1 cellular context compared by ENCODE assay signal in genomic region chr2:42493885-42494433, GRCh38.
TF ChIP-seq lines count a peak whose summit lies in the region.

Gene KCNG3, minus strand, starts transcription at chr2:42493982. Its CDS starts 481 bp downstream, at chr2:42493501.

TF ChIP-seq in HepG2, 621 proteins besides CTCF, POLR2A, EP300 and RAD21 (continued from another document and continues in another):
- TF ChIP-seq KLF6 (CRISPR knock-in tag; IDR thresholded peaks at IDR 0.05) (peak; percentile 72; the same call in 1 of the 2 replicates), ZNF263 (CRISPR knock-in tag; IDR thresholded peaks at IDR 0.05) (peak; percentile 83), ZNF225 (CRISPR knock-in tag; IDR thresholded peaks at IDR 0.05) (no peak), MED8 (CRISPR knock-in tag; IDR thresholded peaks at IDR 0.05; ENCODE audit: insufficient replicate concordance) (peak; percentile 61), HIVEP1 (CRISPR knock-in tag; IDR thresholded peaks at IDR 0.05) (no peak; the same call in 1 of the 2 replicates), PHF8 (CRISPR knock-in tag; IDR thresholded peaks at IDR 0.05) (no peak; the same call in 1 of the 2 replicates), IKZF5 (CRISPR knock-in tag; IDR thresholded peaks at IDR 0.05) (no peak), ZNF788 (CRISPR knock-in tag; IDR thresholded peaks at IDR 0.05; ENCODE audit: borderline replicate concordance) (no peak), NCOA2 (CRISPR knock-in tag; IDR thresholded peaks at IDR 0.05) (no peak; the same call in 1 of the 2 replicates), SATB2 (CRISPR knock-in tag; IDR thresholded peaks at IDR 0.05) (0 out of 2 replicates have a peak, but pooled peaks have one; percentile 61), ZNF414 (CRISPR knock-in tag; IDR thresholded peaks at IDR 0.05) (0 out of 2 replicates have a peak, but pooled peaks have one; percentile 64), AKNA (CRISPR knock-in tag; IDR thresholded peaks at IDR 0.05; ENCODE audit: borderline replicate concordance) (no peak), ZFP62 (CRISPR knock-in tag; IDR thresholded peaks at IDR 0.05) (no peak), TBX2 (CRISPR knock-in tag; IDR thresholded peaks at IDR 0.05; ENCODE audit: borderline replicate concordance) (no peak), PHF5A (CRISPR knock-in tag; IDR thresholded peaks at IDR 0.05; ENCODE audit: low read depth, unreplicated experiment) (no peak), ZKSCAN8 (CRISPR knock-in tag; IDR thresholded peaks at IDR 0.05; ENCODE audit: borderline replicate concordance) (0 out of 2 replicates have a peak, but pooled peaks have one; percentile 19), TMF1 (CRISPR knock-in tag; IDR thresholded peaks at IDR 0.05; ENCODE audit: low read depth) (peak; percentile 15; the same call in 1 of the 2 replicates), ZNF567 (CRISPR knock-in tag; IDR thresholded peaks at IDR 0.05; ENCODE audit: borderline replicate concordance) (peak; percentile 16; the same call in 1 of the 2 replicates), ZNF136 (CRISPR knock-in tag; IDR thresholded peaks at IDR 0.05; ENCODE audit: low read depth) (no peak), DMAP1 (CRISPR knock-in tag; IDR thresholded peaks at IDR 0.05) (peak; percentile 30; the same call in 1 of the 2 replicates), REST (IDR thresholded peaks at IDR 0.05; ENCODE audit: borderline replicate concordance in 1 of 2, low read depth in 1 of 2, low read length in 2 of 2) (peak in 1 of 2 experiments; percentile 54; a peak in 1 of 4 replicates), ZNF362 (CRISPR knock-in tag; IDR thresholded peaks at IDR 0.05; ENCODE audit: borderline replicate concordance) (no peak), AKAP8 (CRISPR knock-in tag; IDR thresholded peaks at IDR 0.05) (0 out of 2 replicates have a peak, but pooled peaks have one; percentile 22), ZNF775 (CRISPR knock-in tag; IDR thresholded peaks at IDR 0.05; ENCODE audit: borderline replicate concordance) (no peak), SOX13 (IDR thresholded peaks at IDR 0.05) (no peak; the same call in 1 of the 2 replicates), SOX13 (CRISPR knock-in tag; conservative IDR thresholded peaks at IDR 0.05 in 1 of 2, IDR thresholded peaks at IDR 0.05 in 1 of 2) (peak in 1 of 2 experiments; percentile 30; a peak in 1 of 4 replicates), MATR3 (CRISPR knock-in tag; IDR thresholded peaks at IDR 0.05) (no peak), IRF9 (CRISPR knock-in tag; IDR thresholded peaks at IDR 0.05; ENCODE audit: borderline replicate concordance) (peak; percentile 45; the same call in 1 of the 2 replicates), TCF7L2 (IDR thresholded peaks at IDR 0.05; ENCODE audit: low read depth, low read length) (no peak), MAZ (IDR thresholded peaks at IDR 0.05; ENCODE audit: borderline replicate concordance, low read depth, low read length) (no peak), MAZ (CRISPR knock-in tag; IDR thresholded peaks at IDR 0.05; ENCODE audit: low read depth) (peak; percentile 83; the same call in 1 of the 2 replicates), BRF2 (CRISPR knock-in tag; IDR thresholded peaks at IDR 0.05) (0 out of 2 replicates have a peak, but pooled peaks have one; percentile 70), RFXAP (CRISPR knock-in tag; IDR thresholded peaks at IDR 0.05; ENCODE audit: borderline replicate concordance) (peak; percentile 21; the same call in 1 of the 2 replicates), HDAC6 (IDR thresholded peaks at IDR 0.05; ENCODE audit: low read depth, low read length) (no peak), ZNF605 (CRISPR knock-in tag; IDR thresholded peaks at IDR 0.05) (peak; percentile 14; the same call in 1 of the 2 replicates), ZNF24 (IDR thresholded peaks at IDR 0.05) (no peak), GATAD2A (CRISPR knock-in tag; IDR thresholded peaks at IDR 0.05) (0 out of 2 replicates have a peak, but pooled peaks have one; percentile 15), ZNF354B (CRISPR knock-in tag; IDR thresholded peaks at IDR 0.05) (no peak), SKI (IDR thresholded peaks at IDR 0.05; ENCODE audit: partially characterized antibody) (peak; percentile 80), HDAC1 (CRISPR knock-in tag; IDR thresholded peaks at IDR 0.05) (peak; percentile 37; the same call in 1 of the 2 replicates), ELF3 (CRISPR knock-in tag; IDR thresholded peaks at IDR 0.05) (peak; percentile 12), ZNF121 (CRISPR knock-in tag; IDR thresholded peaks at IDR 0.05) (0 out of 2 replicates have a peak, but pooled peaks have one; percentile 2), MTA1 (CRISPR knock-in tag; IDR thresholded peaks at IDR 0.05; ENCODE audit: borderline replicate concordance) (peak; percentile 19; the same call in 1 of the 2 replicates), SIX4 (CRISPR knock-in tag; IDR thresholded peaks at IDR 0.05) (peak; percentile 44; the same call in 1 of the 2 replicates), ZBTB25 (CRISPR knock-in tag; IDR thresholded peaks at IDR 0.05) (peak; percentile 77; the same call in 1 of the 2 replicates), ZNF816 (CRISPR knock-in tag; IDR thresholded peaks at IDR 0.05; ENCODE audit: borderline replicate concordance) (peak; percentile 46; the same call in 1 of the 2 replicates), ZSCAN25 (CRISPR knock-in tag; IDR thresholded peaks at IDR 0.05) (0 out of 2 replicates have a peak, but pooled peaks have one; percentile 21), BORCS8-MEF2B (CRISPR knock-in tag; IDR thresholded peaks at IDR 0.05) (peak; percentile 17; the same call in 1 of the 2 replicates)
